Comparison of ENCODE assay signal across 17 cellular contexts in genomic region chr14:33556382-33557121, GRCh38.
DNase-seq lines count a peak whose midpoint lies in the region; ATAC-seq, FAIRE-seq and TF ChIP-seq lines count a peak whose summit lies in the region.
"Had no signal": no experiment of that assay in that cellular context is flagged by ENCODE, and none has a peak within 500 bp of the region (broad histone marks: within the 10 kb centered on the region; RNA-seq: fewer than 3 reads in every experiment).

No MANE protein-coding gene starts in this region.

- H3K27me3 ChIP-seq in mesenchymal stem cell (ENCODE audit: control insufficient read depth in 1 of 2, insufficient read depth in 1 of 2, low read length in 2 of 2) (no peaks in the 10 kb centered on the region), spleen (replicated peaks in 1 of 7) (no peaks in the 10 kb centered on the region)

- H3K27ac Mint-ChIP-seq in nephron progenitor cell (no peak overlapping the region), endothelial cell (ENCODE audit: unreplicated experiment) (no peak overlapping the region)
- H3K27ac Mint-ChIP-seq: activated B cell treated with CpG ODN at 0.5 μM for 24 hours; IgD-negative memory B cell; T-helper 2 cell treated with Interferon-gamma antibody and Interleukin-4, amounts not matched to agents 5 μg/mL and 100 μg/mL, for 36 hours had no signal

- peak; percentile 38 for FAIRE-seq in D721Med (lab: Jason Lieb, UNC)
- no peak for FAIRE-seq in RCC 7860 (lab: Jason Lieb, UNC)

- DNase-seq in D721Med (ENCODE audit: insufficient read length, low spot score) (no peak), RCC 7860 (ENCODE audit: low spot score) (peak; percentile 29), dermis blood vessel endothelial cell (peak; percentile 8), mesenchymal stem cell (peak; percentile 30), nephron progenitor cell (no peak), spleen (no peak), endothelial cell (ENCODE audit: low spot score) (no peak)
- DNase-seq: activated B cell treated with CpG ODN at 0.5 μM for 24 hours, amniotic stem cell, head of caudate nucleus, MV-4-11, NCI-H2029, NCI-H524, SHP77 had no signal

- H3K36me3 ChIP-seq in mesenchymal stem cell (ENCODE audit: control insufficient read depth in 1 of 2, insufficient read depth in 2 of 2, low read depth in 1 of 2, low read length in 2 of 2) (no peaks in the 10 kb centered on the region), spleen (no peaks in the 10 kb centered on the region)

- H3K4me3 ChIP-seq in mesenchymal stem cell (ENCODE audit: insufficient read depth in 1 of 2, low read depth in 1 of 2, low read length in 2 of 2) = no peak overlapping the region
- no peak overlapping the region for H3K4me3 ChIP-seq in spleen

- H3K4me1 Mint-ChIP-seq in nephron progenitor cell (peaks cover 28% of the 10 kb centered on the region), endothelial cell (ENCODE audit: unreplicated experiment) (peaks cover 3% of the 10 kb centered on the region)
- H3K4me1 Mint-ChIP-seq: activated B cell treated with CpG ODN at 0.5 μM for 24 hours, IgD-negative memory B cell had no signal

- H3K9me3 ChIP-seq in mesenchymal stem cell (ENCODE audit: control insufficient read depth, low read length) (no peaks in the 10 kb centered on the region), spleen (no peaks in the 10 kb centered on the region)

- H2AK5ac ChIP-seq in mesenchymal stem cell (ENCODE audit: low read length, severe bottlenecking) = no peak overlapping the region

- H3K4ac ChIP-seq in mesenchymal stem cell (ENCODE audit: low read depth in 1 of 2, low read length in 2 of 2) = no peak overlapping the region

- H2BK120ac ChIP-seq in mesenchymal stem cell (ENCODE audit: low read depth, low read length) = no peak overlapping the region

- no peak overlapping the region for H4K91ac ChIP-seq in mesenchymal stem cell (ENCODE audit: low read length)

- H3K4me3 Mint-ChIP-seq in nephron progenitor cell = no peak overlapping the region
- H3K4me3 Mint-ChIP-seq in endothelial cell (ENCODE audit: unreplicated experiment) = no peak overlapping the region
- H3K4me3 Mint-ChIP-seq: activated B cell treated with CpG ODN at 0.5 μM for 24 hours; IgD-negative memory B cell; T-helper 2 cell treated with Interferon-gamma antibody and Interleukin-4, amounts not matched to agents 5 μg/mL and 100 μg/mL, for 36 hours had no signal

- H2BK15ac ChIP-seq in mesenchymal stem cell (ENCODE audit: low read depth, poor library complexity, severe bottlenecking) = no peak overlapping the region

- H3K18ac ChIP-seq in mesenchymal stem cell (ENCODE audit: low read depth in 1 of 2, low read length in 2 of 2) = peak overlapping the region in 1 of 2 experiments; percentile 11

- no peak overlapping the region for H2BK5ac ChIP-seq in mesenchymal stem cell (ENCODE audit: low read depth, low read length, poor library complexity, severe bottlenecking)

- intact Hi-C loops in spleen (cut with DNase I; ENCODE audit: low total_unique reads) = no loop called here

- no peak overlapping the region for H2BK12ac ChIP-seq in mesenchymal stem cell (ENCODE audit: low read length in 2 of 2)

- ATAC-seq in HG03175 (IDR thresholded peaks at IDR 0.05; ENCODE audit: unreplicated experiment) = no peak

- H3K4me2 ChIP-seq in mesenchymal stem cell (ENCODE audit: low read length, poor library complexity, severe bottlenecking) = no peak overlapping the region

- no peak overlapping the region for H3K14ac ChIP-seq in mesenchymal stem cell (ENCODE audit: low read length in 2 of 2)

- TF ChIP-seq POLR2A in spleen (IDR thresholded peaks at IDR 0.05) = no peak

- 96% methylated on average over 2 of the region's 2 CpGs for WGBS in mesenchymal stem cell
- 71 to 97% (median 83%) methylated on average over 2 of the region's 2 CpGs for WGBS in spleen, 5 donors

- no peak overlapping the region for H4K8ac ChIP-seq in mesenchymal stem cell (ENCODE audit: low read length)

- no peak overlapping the region for H2AFZ ChIP-seq in mesenchymal stem cell (ENCODE audit: low read depth, low read length)

- TF ChIP-seq CTCF in D721Med (IDR thresholded peaks at IDR 0.05; ENCODE audit: insufficient read depth, missing control alignments) (no peak), nephron progenitor cell (IDR thresholded peaks at IDR 0.05) (no peak), spleen (IDR thresholded peaks at IDR 0.05 in 8 of 11, conservative IDR thresholded peaks at IDR 0.05 in 3 of 11) (no peak), endothelial cell (IDR thresholded peaks at IDR 0.05; ENCODE audit: unreplicated experiment) (no peak)

- no peaks in the 10 kb centered on the region for H3K27me3 Mint-ChIP-seq in nephron progenitor cell (ENCODE audit: low read depth, poor library complexity)
- H3K27me3 Mint-ChIP-seq in endothelial cell (ENCODE audit: unreplicated experiment) = no peaks in the 10 kb centered on the region
- H3K27me3 Mint-ChIP-seq: activated B cell treated with CpG ODN at 0.5 μM for 24 hours, IgD-negative memory B cell had no signal

- H3K9me3 Mint-ChIP-seq in nephron progenitor cell = no peaks in the 10 kb centered on the region
- no peaks in the 10 kb centered on the region for H3K9me3 Mint-ChIP-seq in endothelial cell (ENCODE audit: unreplicated experiment)
- H3K9me3 Mint-ChIP-seq: activated B cell treated with CpG ODN at 0.5 μM for 24 hours; T-helper 2 cell treated with Interferon-gamma antibody and Interleukin-4, amounts not matched to agents 5 μg/mL and 100 μg/mL, for 36 hours had no signal

- H3K27ac ChIP-seq in mesenchymal stem cell (ENCODE audit: low read length, poor library complexity, severe bottlenecking) (no peak overlapping the region), spleen (no peak overlapping the region)

- peaks cover 7% of the 10 kb centered on the region for H3K4me1 ChIP-seq in mesenchymal stem cell (ENCODE audit: control insufficient read depth, insufficient read depth, low read depth, low read length)
- H3K4me1 ChIP-seq in spleen = no peaks in the 10 kb centered on the region

- H3K36me3 Mint-ChIP-seq in nephron progenitor cell (ENCODE audit: low read depth) (no peaks in the 10 kb centered on the region), endothelial cell (ENCODE audit: low read depth, unreplicated experiment) (no peaks in the 10 kb centered on the region)
- H3K36me3 Mint-ChIP-seq: IgD-negative memory B cell had no signal

- H3K79me1 ChIP-seq in mesenchymal stem cell (replicated peaks; ENCODE audit: low read length, poor library complexity, severe bottlenecking) = no peaks in the 10 kb centered on the region

- H3K9ac ChIP-seq in mesenchymal stem cell (ENCODE audit: low read length) = no peak overlapping the region

- H3K23ac ChIP-seq in mesenchymal stem cell (ENCODE audit: low read length in 2 of 2) = no peak overlapping the region

Comparison
In these comparisons a context has a peak if more than half of its experiments do, and no peak if none do; other contexts are left out.
1. DNase-seq: peak in RCC 7860 (single experiment), dermis blood vessel endothelial cell (single experiment) and mesenchymal stem cell (single experiment); none in D721Med (single experiment), nephron progenitor cell (single experiment), spleen (single experiment) and endothelial cell (single experiment).